33 cellular contexts compared by ENCODE assay signal in genomic region chr16:3119286-3119685, GRCh38. TPM values are rescaled to one million over a fixed set of nuclear protein-coding genes. Genes with fewer than 3 reads are reported as not detected.
"Had no signal": no experiment of that assay in that cellular context is flagged by ENCODE, and none has a peak within 500 bp of the region (broad histone marks: within the 10 kb centered on the region; RNA-seq: fewer than 3 reads in every experiment).

No MANE protein-coding gene starts in this region.

- H3K4me1 ChIP-seq: parathyroid adenoma had no signal

- H3K4me2 ChIP-seq: hepatocyte, smooth muscle cell had no signal

- DNase-seq: heart right ventricle; immature natural killer cell; kidney; left ventricle myocardium inferior; midbrain; naive thymus-derived CD4-positive, alpha-beta T cell; nucleus accumbens; psoas muscle; stimulated activated CD4-positive, alpha-beta T cell treated with anti-CD3 and anti-CD28 coated beads, Interleukin-1b, Interleukin-23, amount 100 ng/mL, for 48 hours; stimulated activated CD4-positive, alpha-beta T cell treated with anti-CD3 and anti-CD28 coated beads, Interleukin-4, amount 100 ng/mL, for 1 hour; stimulated activated naive B cell treated with anti-CD40 and anti-IgM and Interleukin-4, amounts not matched to agents 10 μg/mL and 1 μg/mL and 100 μg/mL, for 72 hours; stimulated activated naive CD8-positive, alpha-beta T cell treated with anti-CD3 and anti-CD28 coated beads, Interleukin-15, Interleukin-2, amounts not matched to agents 100 U/mL and 50 U/mL, for 24 hours; stomach; tibial artery; trophoblast cell; upper lobe of right lung had no signal

- H3K4me3 ChIP-seq: heart right ventricle, hepatocyte, left ventricle myocardium inferior, lung, mucosa of descending colon, psoas muscle, right lobe of liver, smooth muscle cell, stomach, thoracic aorta, tibial artery, upper lobe of right lung had no signal

- H3K36me3 Mint-ChIP-seq: natural killer cell treated with Interleukin-12 subunit alpha and Interleukin-12 subunit beta and Interleukin-15 and Interleukin-18, amount 100 ng/mL, for 72 hours had no signal

- H3K9me3 Mint-ChIP-seq: immature natural killer cell; naive thymus-derived CD4-positive, alpha-beta T cell; natural killer cell treated with Interleukin-12 subunit alpha and Interleukin-12 subunit beta and Interleukin-15 and Interleukin-18, amount 100 ng/mL, for 72 hours; stimulated activated naive B cell treated with anti-CD40 and anti-IgM and Interleukin-4, amounts not matched to agents 10 μg/mL and 1 μg/mL and 100 μg/mL, for 72 hours had no signal

- H3K4me3 Mint-ChIP-seq: immature natural killer cell; naive thymus-derived CD4-positive, alpha-beta T cell; natural killer cell treated with Interleukin-12 subunit alpha and Interleukin-12 subunit beta and Interleukin-15 and Interleukin-18, amount 100 ng/mL, for 72 hours; stimulated activated naive B cell treated with anti-CD40 and anti-IgM and Interleukin-4, amounts not matched to agents 10 μg/mL and 1 μg/mL and 100 μg/mL, for 72 hours had no signal

- H3K27ac Mint-ChIP-seq: naive thymus-derived CD4-positive, alpha-beta T cell; natural killer cell treated with Interleukin-12 subunit alpha and Interleukin-12 subunit beta and Interleukin-15 and Interleukin-18, amount 100 ng/mL, for 72 hours; stimulated activated naive B cell treated with anti-CD40 and anti-IgM and Interleukin-4, amounts not matched to agents 10 μg/mL and 1 μg/mL and 100 μg/mL, for 72 hours had no signal

- H3K27me3 ChIP-seq: heart right ventricle, hepatocyte, right lobe of liver, stomach, tibial artery, upper lobe of right lung had no signal

- H3K27ac ChIP-seq: heart right ventricle, hepatocyte, left ventricle myocardium inferior, parathyroid adenoma, psoas muscle, right lobe of liver, stomach, thoracic aorta, tibial artery, upper lobe of right lung had no signal

- H2AFZ ChIP-seq: hepatocyte, parathyroid adenoma had no signal

- FAIRE-seq: islet of Langerhans, kidney, urothelium cell line had no signal

- H3K9ac ChIP-seq: parathyroid adenoma had no signal

- H3K9me3 ChIP-seq: heart right ventricle, left ventricle myocardium inferior, mucosa of descending colon, psoas muscle, right lobe of liver, stomach, thoracic aorta, tibial artery, upper lobe of right lung had no signal

- H3K27me3 Mint-ChIP-seq: naive thymus-derived CD4-positive, alpha-beta T cell; natural killer cell treated with Interleukin-12 subunit alpha and Interleukin-12 subunit beta and Interleukin-15 and Interleukin-18, amount 100 ng/mL, for 72 hours had no signal

- ATAC-seq: heart right ventricle; mucosa of descending colon; naive thymus-derived CD4-positive, alpha-beta T cell; natural killer cell treated with Interleukin-12 subunit alpha and Interleukin-12 subunit beta and Interleukin-15 and Interleukin-18, amount 100 ng/mL, for 72 hours; psoas muscle; right lobe of liver; stimulated activated naive B cell treated with anti-CD40 and anti-IgM and Interleukin-4, amounts not matched to agents 10 μg/mL and 1 μg/mL and 100 μg/mL, for 72 hours; stimulated activated naive CD8-positive, alpha-beta T cell treated with anti-CD3 and anti-CD28 coated beads, Interleukin-15, Interleukin-2, amounts not matched to agents 100 U/mL and 50 U/mL, for 24 hours; upper lobe of right lung had no signal

RNA-seq across cellular contexts. Expression of gene ZNF205, which starts 6.9 kb away (rescaled TPM):
- total RNA-seq: natural killer cell treated with Interleukin-12 subunit alpha and Interleukin-12 subunit beta and Interleukin-15 and Interleukin-18, amount 100 ng/mL, for 72 hours had no signal

RNA-seq across cellular contexts. Expression of gene ZSCAN10, which starts 20.2 kb away (rescaled TPM):
- total RNA-seq: heart right ventricle, hepatocyte, kidney, left ventricle myocardium inferior, lower leg skin, mesenteric fat pad, mucosa of descending colon, myocyte, osteocyte, posterior vena cava, right lobe of liver, skeletal muscle tissue, smooth muscle cell, stomach, thoracic aorta, upper lobe of right lung had no signal
- polyA plus RNA-seq: hepatocyte, smooth muscle cell, stomach had no signal

RNA-seq across cellular contexts. Expression of gene IL32, which starts 53.8 kb away (rescaled TPM):
- polyA plus RNA-seq: neural cell had no signal
